ENCODE assay signal across 13 cellular contexts in genomic region chr7:64559206-64559605, GRCh38. TPM values are rescaled to one million over a fixed set of nuclear protein-coding genes. Genes with fewer than 3 reads are reported as not detected.
A peak's percentile ranks its signal among the peaks of the same experiment; 100 is the strongest.
DNase-seq lines count a peak whose midpoint lies in the region; ATAC-seq and TF ChIP-seq lines count a peak whose summit lies in the region.
"Had no signal": no experiment of that assay in that cellular context is flagged by ENCODE, and none has a peak within 500 bp of the region (broad histone marks: within the 10 kb centered on the region; RNA-seq: fewer than 3 reads in every experiment).

No MANE protein-coding gene starts in this region.

- H3K4me3 ChIP-seq in osteoblast (ENCODE audit: insufficient read depth, low read length) = peak overlapping the region; percentile 42
- H3K4me3 ChIP-seq: cardiac muscle cell, Peyer's patch had no signal

- TF ChIP-seq CTCF in osteoblast (IDR thresholded peaks at IDR 0.05; ENCODE audit: extremely low read depth, low read depth, low read length) = no peak

- H3K9me3 ChIP-seq in osteoblast (ENCODE audit: low read depth, low read length) = no peaks in the 10 kb centered on the region
- H3K9me3 ChIP-seq: Peyer's patch had no signal

- peak overlapping the region; percentile 74 for H3K27ac ChIP-seq in osteoblast (ENCODE audit: low read depth, low read length)
- H3K27ac ChIP-seq: cardiac muscle cell, Peyer's patch had no signal

- no peaks in the 10 kb centered on the region for H4K20me1 ChIP-seq in osteoblast (ENCODE audit: insufficient read depth, low read length)

- peaks cover 24% of the 10 kb centered on the region for H3K4me1 ChIP-seq in osteoblast (ENCODE audit: insufficient read depth, low read length)

- peak; percentile 55 for DNase-seq in Ammon's horn (ENCODE audit: low spot score)
- peak; percentile 70 for DNase-seq in OCI-M1 (lab: John Stamatoyannopoulos, UW)
- peak; percentile 60 for DNase-seq in fibroblast of gingiva (ENCODE audit: low read depth)
- no peak for DNase-seq in osteoblast (ENCODE audit: insufficient read length, low spot score, missing footprints)
- no peak for DNase-seq in GF-D8 (lab: John Stamatoyannopoulos, UW)
- no peak for DNase-seq in NCI-H446 treated with DMSO at 0.1 percent for 48 hours (lab: John Stamatoyannopoulos, UW)
- DNase-seq in NCI-H1930 (lab: John Stamatoyannopoulos, UW) = no peak
- DNase-seq: activated CD4-positive, alpha-beta T cell treated with anti-CD3 and anti-CD28 coated beads, Interleukin-2, amount 10 ng/mL, durations not matched to agents 7 days and 5 days; MM.1S; Peyer's patch had no signal

- peaks cover 78% of the 10 kb centered on the region for H3K79me2 ChIP-seq in osteoblast (ENCODE audit: insufficient read depth, low read length)

- H3K27me3 ChIP-seq in osteoblast (ENCODE audit: insufficient read depth, low read length) = no peaks in the 10 kb centered on the region
- H3K27me3 ChIP-seq: cardiac muscle cell, Peyer's patch had no signal

- H3K36me3 ChIP-seq in osteoblast (ENCODE audit: insufficient read depth, low read length) = no peaks in the 10 kb centered on the region
- H3K36me3 ChIP-seq: cardiac muscle cell, Peyer's patch had no signal

- no peak for ATAC-seq in HG02852 (IDR thresholded peaks at IDR 0.05; ENCODE audit: unreplicated experiment)
- ATAC-seq: stimulated activated memory B cell treated with anti-CD40 and anti-IgM and Interleukin-4, amounts not matched to agents 10 μg/mL and 1 μg/mL and 100 μg/mL, for 72 hours had no signal

- peak overlapping the region; percentile 70 for H3K4me2 ChIP-seq in osteoblast (ENCODE audit: insufficient read depth, low read length)

- peak overlapping the region; percentile 79 for H2AFZ ChIP-seq in osteoblast (ENCODE audit: low read length)

RNA-seq across cellular contexts. Expression of gene ZNF680, which starts 3.7 kb away (rescaled TPM):
- 12.7 and 14.7 TPM in 2 replicates for total RNA-seq in osteoblast

Comparison
In these comparisons a context has a peak if more than half of its experiments do, and no peak if none do; other contexts are left out.
1. DNase-seq: peak in Ammon's horn (single experiment), OCI-M1 (single experiment) and fibroblast of gingiva (single experiment); none in osteoblast (single experiment), GF-D8 (single experiment), NCI-H446 treated with DMSO at 0.1 percent for 48 hours (single experiment) and NCI-H1930 (0 of 2).